In genomic region chr5:151469386-151469785, GRCh38 we compare ENCODE assay signal across 23 cellular contexts.
"Had no signal": no experiment of that assay in that cellular context is flagged by ENCODE, and none has a peak within 500 bp of the region (broad histone marks: within the 10 kb centered on the region; RNA-seq: fewer than 3 reads in every experiment).

No MANE protein-coding gene starts in this region.

- H3K4me3 Mint-ChIP-seq: activated naive CD4-positive, alpha-beta T cell treated with anti-CD3 and anti-CD28 coated beads, Interleukin-2, amount 50 U/mL, for 24 hours; naive thymus-derived CD8-positive, alpha-beta T cell; neural progenitor cell; WTC11 had no signal

- H3K27me3 Mint-ChIP-seq: activated naive CD4-positive, alpha-beta T cell treated with anti-CD3 and anti-CD28 coated beads, Interleukin-2, amount 50 U/mL, for 24 hours; naive thymus-derived CD8-positive, alpha-beta T cell had no signal

- H3K4me1 ChIP-seq: adrenal gland, ascending aorta, colonic mucosa, esophagus muscularis mucosa, heart right ventricle, lower lobe of right lung, neural progenitor cell, right lobe of liver had no signal

- H3K27ac ChIP-seq: adrenal gland, ascending aorta, brain microvascular endothelial cell, colonic mucosa, esophagus muscularis mucosa, heart right ventricle, lower lobe of right lung, neural progenitor cell, right lobe of liver, upper lobe of left lung had no signal

- ATAC-seq: heart right ventricle; left lobe of liver; naive thymus-derived CD8-positive, alpha-beta T cell; WTC11 had no signal

- H3K9me3 Mint-ChIP-seq: activated naive CD4-positive, alpha-beta T cell treated with anti-CD3 and anti-CD28 coated beads, Interleukin-2, amount 50 U/mL, for 24 hours; naive thymus-derived CD8-positive, alpha-beta T cell; neural progenitor cell; WTC11 had no signal

- H3K27me3 ChIP-seq: adrenal gland, ascending aorta, brain microvascular endothelial cell, colonic mucosa, esophagus muscularis mucosa, heart right ventricle, neural progenitor cell, right lobe of liver, upper lobe of left lung had no signal

- H3K27ac Mint-ChIP-seq: activated naive CD4-positive, alpha-beta T cell treated with anti-CD3 and anti-CD28 coated beads, Interleukin-2, amount 50 U/mL, for 24 hours; neural progenitor cell; WTC11 had no signal

- H3K9ac ChIP-seq: neural progenitor cell had no signal

- H3K9me3 ChIP-seq: adrenal gland, ascending aorta, colonic mucosa, esophagus muscularis mucosa, heart right ventricle, lower lobe of right lung, right lobe of liver, upper lobe of left lung had no signal

- H3K36me3 ChIP-seq: colonic mucosa, neural progenitor cell had no signal

- H2AFZ ChIP-seq: neural progenitor cell had no signal

- H3K4me3 ChIP-seq: adrenal gland, ascending aorta, colonic mucosa, esophagus muscularis mucosa, heart right ventricle, lower lobe of right lung, neural progenitor cell, right lobe of liver, upper lobe of left lung had no signal

- H3K4me1 Mint-ChIP-seq: activated naive CD4-positive, alpha-beta T cell treated with anti-CD3 and anti-CD28 coated beads, Interleukin-2, amount 50 U/mL, for 24 hours; naive thymus-derived CD8-positive, alpha-beta T cell; WTC11 had no signal

- DNase-seq: activated gamma-delta T cell treated with Interleukin-2 at 50 U/mL for 16 hours; activated T-cell treated with anti-CD3 and anti-CD28 coated beads, Interleukin-2, amount 50 U/mL, for 1 hour; adrenal gland; brain microvascular endothelial cell; caudate nucleus; colonic mucosa; heart right ventricle; kidney; lower lobe of right lung; naive thymus-derived CD8-positive, alpha-beta T cell; posterior cingulate gyrus; right lobe of liver; stimulated activated CD4-positive, alpha-beta T cell treated with anti-CD3 and anti-CD28 coated beads, Interleukin-4, amount 100 ng/mL, for 1 hour; stimulated activated naive CD4-positive, alpha-beta T cell; T-helper 1 cell; T-helper 9 cell; upper lobe of left lung had no signal

- H3K4me2 ChIP-seq: neural progenitor cell had no signal
